In the genomic region with DNA sequence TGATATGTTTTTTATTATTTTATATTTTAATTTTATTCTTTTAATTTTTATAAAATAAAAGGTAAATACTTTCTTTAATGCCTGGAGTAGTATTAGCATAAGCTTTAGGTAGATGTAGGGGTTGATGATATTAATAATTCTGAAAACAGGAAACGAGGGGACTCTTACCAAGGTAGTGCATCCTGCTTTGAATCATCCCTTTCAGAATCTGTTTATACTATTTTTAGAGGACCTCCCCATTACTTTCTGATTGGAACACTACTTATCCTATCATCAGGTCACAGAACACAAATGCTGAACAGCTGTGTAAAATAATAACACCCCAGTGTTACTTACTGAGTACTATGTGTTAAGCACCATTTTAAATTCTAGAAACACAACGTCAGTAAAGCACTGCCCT, we compare ENCODE assay signal across 14 cellular contexts. TPM values are rescaled to one million over a fixed set of nuclear protein-coding genes. Genes with fewer than 3 reads are reported as not detected.
A peak's percentile ranks its signal among the peaks of the same experiment; 100 is the strongest.
DNase-seq lines count a peak whose midpoint lies in the region; ATAC-seq and TF ChIP-seq lines count a peak whose summit lies in the region.
"Had no signal": no experiment of that assay in that cellular context is flagged by ENCODE, and none has a peak within 500 bp of the region (broad histone marks: within the 10 kb centered on the region; RNA-seq: fewer than 3 reads in every experiment).

No MANE protein-coding gene starts in this region.

- DNase-seq in OCI-LY7 (ENCODE audit: low spot score) (peak; percentile 12), lower lobe of right lung (no peak), right cardiac atrium (no peak), posterior cingulate gyrus (no peak), activated gamma-delta T cell (lab: John Stamatoyannopoulos, UW) (no peak)
- DNase-seq: activated naive CD4-positive, alpha-beta T cell treated with anti-CD3 and anti-CD28 coated beads, Interleukin-2, amount 10 ng/mL, durations not matched to agents 7 days and 5 days; COR-L47; NCI-H2029 treated with DMSO at 0.1 percent for 48 hours; RPMI8226; stimulated activated CD4-positive, alpha-beta T cell treated with anti-CD3 and anti-CD28 coated beads, Interleukin-1b, Interleukin-23, amount 100 ng/mL, for 48 hours had no signal

- H3K4me2 ChIP-seq in OCI-LY7 (ENCODE audit: low read length), result no peak overlapping the region

- H3K27me3 ChIP-seq in lower lobe of right lung (ENCODE audit: low read depth) (no peaks in the 10 kb centered on the region), right cardiac atrium (ENCODE audit: control insufficient read depth, insufficient read depth) (no peaks in the 10 kb centered on the region)

- TF ChIP-seq CTCF in OCI-LY7 (conservative IDR thresholded peaks at IDR 0.05; ENCODE audit: low read length) (no peak), lower lobe of right lung (IDR thresholded peaks at IDR 0.05) (no peak)

- CTCF ChIA-PET in OCI-LY7 (lab: Charles Lee; ENCODE audit: unreplicated experiment), result no interaction called here

- H3K27ac ChIP-seq in OCI-LY7 (ENCODE audit: low read depth, low read length, poor library complexity, severe bottlenecking), result no peak overlapping the region
- H3K27ac ChIP-seq in lower lobe of right lung, result no peak overlapping the region
- H3K27ac ChIP-seq in right cardiac atrium (ENCODE audit: low read length), result no peak overlapping the region
- H3K27ac ChIP-seq: VCaP had no signal

- ATAC-seq in GM18867 (IDR thresholded peaks at IDR 0.05; ENCODE audit: unreplicated experiment) (peak; percentile 73), GM21423 (IDR thresholded peaks at IDR 0.05; ENCODE audit: unreplicated experiment) (peak; percentile 57), HG03064 (IDR thresholded peaks at IDR 0.05; ENCODE audit: low read depth, unreplicated experiment) (peak; percentile 74), lower lobe of right lung (no peak), right cardiac atrium (no peak)

- BruUV-seq in OCI-LY7 (replicated peaks; lab: Mats Ljungman, UMichigan), result no TSS peak

- POLR2A ChIA-PET in OCI-LY7 (lab: Charles Lee), result interaction anchor here (0.6 to 1.2 kb wide), 3 partner anchors 11 to 1003 kb away, joined by 3 to 5 read pairs (median 3); no protein-coding TSS in a partner anchor

- H3K9me3 ChIP-seq in OCI-LY7 (ENCODE audit: low read length) (no peaks in the 10 kb centered on the region), lower lobe of right lung (no peaks in the 10 kb centered on the region), right cardiac atrium (ENCODE audit: control insufficient read depth, low read length) (no peaks in the 10 kb centered on the region)

- no peaks in the 10 kb centered on the region for H4K20me1 ChIP-seq in OCI-LY7 (ENCODE audit: insufficient read depth, low read length)

- no peak overlapping the region for H3K4me3 ChIP-seq in OCI-LY7 (ENCODE audit: low read depth, low read length, poor library complexity, severe bottlenecking)
- no peak overlapping the region for H3K4me3 ChIP-seq in lower lobe of right lung
- no peak overlapping the region for H3K4me3 ChIP-seq in right cardiac atrium (ENCODE audit: low read length)

- H3K36me3 ChIP-seq in OCI-LY7 (ENCODE audit: insufficient read depth, low read length) (peaks cover 21% of the 10 kb centered on the region), lower lobe of right lung (peaks cover 51% of the 10 kb centered on the region)

- no peaks in the 10 kb centered on the region for H3K79me2 ChIP-seq in OCI-LY7 (ENCODE audit: insufficient read depth, low read depth, low read length)

- intact Hi-C loops in OCI-LY7 (cut with micrococcal nuclease; ENCODE audit: unreplicated experiment), result loop anchor here (2.0 kb wide), 1 partner anchor 1094 kb away; no protein-coding TSS in a partner anchor
- intact Hi-C loops in lower lobe of right lung (cut with DNase I), result no loop called here
- intact Hi-C loops in right cardiac atrium (cut with DNase I), result loop anchor here in 3 of 4 donors (5.0 to 10.0 kb wide), 3 partner anchors 262 to 1095 kb away; no protein-coding TSS in a partner anchor
- intact Hi-C loops in posterior cingulate gyrus (cut with DNase I), result loop anchor here (5.0 kb wide), 1 partner anchor 1000 kb away; no protein-coding TSS in a partner anchor

- no peaks in the 10 kb centered on the region for H3K9me2 ChIP-seq in OCI-LY7 (ENCODE audit: insufficient read depth, low read length)

- H2AFZ ChIP-seq in OCI-LY7 (ENCODE audit: low read length), result no peak overlapping the region

- WGBS in right cardiac atrium, result 66% methylated on average over 2 of the region's 2 CpGs

- H3K4me1 ChIP-seq in OCI-LY7 (ENCODE audit: insufficient read depth, low read length, poor library complexity, severe bottlenecking), result peaks cover 9% of the 10 kb centered on the region
- no peaks in the 10 kb centered on the region for H3K4me1 ChIP-seq in lower lobe of right lung
- H3K4me1 ChIP-seq in right cardiac atrium (ENCODE audit: control insufficient read depth, insufficient read depth, low read length), result no peaks in the 10 kb centered on the region

RNA-seq across cellular contexts. Expression of a gene that starts 27.3 kb away (rescaled TPM):
- 20.1 and 30.1 TPM in 2 replicates for total RNA-seq in OCI-LY7 (2014; rRNA removed; shearing (Covaris generic))
- total RNA-seq in OCI-LY7 (2022) (33.2 and 45.9 TPM in 2 replicates), lower lobe of right lung (28.6 TPM), right cardiac atrium (10 to 100 TPM; 28.0 to 34.4 (median 31.3) TPM)
- 11.5 TPM for polyA plus RNA-seq in right cardiac atrium

Comparison
In these comparisons a context has a peak if more than half of its experiments do, and no peak if none do; other contexts are left out.
1. ATAC-seq: peak in GM18867 (single experiment), GM21423 (single experiment) and HG03064 (single experiment); none in lower lobe of right lung (0 of 2) and right cardiac atrium (0 of 2).